ENCODE assay signal across 2 cellular contexts in the genomic region with DNA sequence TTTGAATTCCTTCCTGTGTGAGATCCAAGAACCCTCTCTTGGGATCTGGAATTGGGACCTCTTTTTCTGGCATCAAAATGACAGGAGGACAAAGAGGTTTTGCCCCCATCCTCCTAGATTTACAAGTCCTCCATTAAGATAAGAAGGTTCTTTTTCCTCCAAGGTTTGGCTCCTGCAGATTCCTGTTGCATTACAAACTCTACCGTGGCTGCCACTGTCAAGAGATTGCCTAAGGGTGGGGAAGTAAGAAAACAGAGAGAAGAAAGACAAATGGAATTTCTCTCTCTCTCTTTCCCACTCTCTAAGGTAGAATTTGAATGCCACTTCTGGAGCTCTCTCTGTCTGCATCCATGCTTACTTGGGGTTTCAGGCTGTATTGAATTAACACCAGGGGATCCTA.
TF ChIP-seq lines count a peak whose summit lies in the region.

No MANE protein-coding gene starts in this region.

TF ChIP-seq in A549, 52 proteins besides CTCF, POLR2A, EP300 and RAD21:
- TF ChIP-seq GATA3 (IDR thresholded peaks at IDR 0.05; ENCODE audit: borderline replicate concordance) (no peak), SREBF2 (IDR thresholded peaks at IDR 0.05) (no peak), FOSL2 (IDR thresholded peaks at IDR 0.05) (no peak), FOSL2 (CRISPR knock-in tag; IDR thresholded peaks at IDR 0.05) (no peak), FOSB (CRISPR knock-in tag; IDR thresholded peaks at IDR 0.05) (no peak), ZSCAN20 (CRISPR knock-in tag; IDR thresholded peaks at IDR 0.05) (no peak), HOXB13 (CRISPR knock-in tag; IDR thresholded peaks at IDR 0.05; ENCODE audit: low read depth) (no peak), CEBPB (IDR thresholded peaks at IDR 0.05) (no peak), ESRRA (IDR thresholded peaks at IDR 0.05; ENCODE audit: borderline replicate concordance, low read length) (no peak), EHMT2 (IDR thresholded peaks at IDR 0.05; ENCODE audit: low read depth) (no peak), MAZ (IDR thresholded peaks at IDR 0.05; ENCODE audit: borderline replicate concordance, low read depth, low read length) (no peak), HDAC2 (IDR thresholded peaks at IDR 0.05) (no peak)
- TF ChIP-seq, protein P1, sequence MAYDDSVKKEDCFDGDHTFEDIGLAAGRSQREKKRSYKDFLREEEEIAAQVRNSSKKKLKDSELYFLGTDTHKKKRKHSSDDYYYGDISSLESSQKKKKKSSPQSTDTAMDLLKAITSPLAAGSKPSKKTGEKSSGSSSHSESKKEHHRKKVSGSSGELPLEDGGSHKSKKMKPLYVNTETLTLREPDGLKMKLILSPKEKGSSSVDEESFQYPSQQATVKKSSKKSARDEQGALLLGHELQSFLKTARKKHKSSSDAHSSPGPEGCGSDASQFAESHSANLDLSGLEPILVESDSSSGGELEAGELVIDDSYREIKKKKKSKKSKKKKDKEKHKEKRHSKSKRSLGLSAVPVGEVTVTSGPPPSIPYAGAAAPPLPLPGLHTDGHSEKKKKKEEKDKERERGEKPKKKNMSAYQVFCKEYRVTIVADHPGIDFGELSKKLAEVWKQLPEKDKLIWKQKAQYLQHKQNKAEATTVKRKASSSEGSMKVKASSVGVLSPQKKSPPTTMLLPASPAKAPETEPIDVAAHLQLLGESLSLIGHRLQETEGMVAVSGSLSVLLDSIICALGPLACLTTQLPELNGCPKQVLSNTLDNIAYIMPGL (CRISPR knock-in tag; IDR thresholded peaks at IDR 0.05; ENCODE audit: borderline replicate concordance) = no peak
- TF ChIP-seq, protein P2, sequence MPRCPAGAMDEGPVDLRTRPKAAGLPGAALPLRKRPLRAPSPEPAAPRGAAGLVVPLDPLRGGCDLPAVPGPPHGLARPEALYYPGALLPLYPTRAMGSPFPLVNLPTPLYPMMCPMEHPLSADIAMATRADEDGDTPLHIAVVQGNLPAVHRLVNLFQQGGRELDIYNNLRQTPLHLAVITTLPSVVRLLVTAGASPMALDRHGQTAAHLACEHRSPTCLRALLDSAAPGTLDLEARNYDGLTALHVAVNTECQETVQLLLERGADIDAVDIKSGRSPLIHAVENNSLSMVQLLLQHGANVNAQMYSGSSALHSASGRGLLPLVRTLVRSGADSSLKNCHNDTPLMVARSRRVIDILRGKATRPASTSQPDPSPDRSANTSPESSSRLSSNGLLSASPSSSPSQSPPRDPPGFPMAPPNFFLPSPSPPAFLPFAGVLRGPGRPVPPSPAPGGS (IDR thresholded peaks at IDR 0.05) = no peak
TF ChIP-seq in A549: peak in this region for 0.

TF ChIP-seq in IMR-90, 13 proteins besides CTCF, POLR2A, EP300 and RAD21:
- no peak for TF ChIP-seq MXI1 (IDR thresholded peaks at IDR 0.05; ENCODE audit: borderline replicate concordance, low read depth, low read length)
- no peak for TF ChIP-seq RFX5 (IDR thresholded peaks at IDR 0.05; ENCODE audit: low read depth, low read length)
- no peak for TF ChIP-seq CHD1 (IDR thresholded peaks at IDR 0.05; ENCODE audit: low read depth, low read length)
- TF ChIP-seq FOS (IDR thresholded peaks at IDR 0.05; ENCODE audit: low read depth, low read length) = no peak
- TF ChIP-seq MAZ (IDR thresholded peaks at IDR 0.05; ENCODE audit: borderline replicate concordance, low read depth, low read length) = no peak
- peak; percentile 60; the same call in 1 of the 2 replicates for TF ChIP-seq CEBPB (IDR thresholded peaks at IDR 0.05; ENCODE audit: low read depth, low read length)
TF ChIP-seq in IMR-90: peak in this region for 1.
